7 cellular contexts compared by ENCODE assay signal in the genomic region with DNA sequence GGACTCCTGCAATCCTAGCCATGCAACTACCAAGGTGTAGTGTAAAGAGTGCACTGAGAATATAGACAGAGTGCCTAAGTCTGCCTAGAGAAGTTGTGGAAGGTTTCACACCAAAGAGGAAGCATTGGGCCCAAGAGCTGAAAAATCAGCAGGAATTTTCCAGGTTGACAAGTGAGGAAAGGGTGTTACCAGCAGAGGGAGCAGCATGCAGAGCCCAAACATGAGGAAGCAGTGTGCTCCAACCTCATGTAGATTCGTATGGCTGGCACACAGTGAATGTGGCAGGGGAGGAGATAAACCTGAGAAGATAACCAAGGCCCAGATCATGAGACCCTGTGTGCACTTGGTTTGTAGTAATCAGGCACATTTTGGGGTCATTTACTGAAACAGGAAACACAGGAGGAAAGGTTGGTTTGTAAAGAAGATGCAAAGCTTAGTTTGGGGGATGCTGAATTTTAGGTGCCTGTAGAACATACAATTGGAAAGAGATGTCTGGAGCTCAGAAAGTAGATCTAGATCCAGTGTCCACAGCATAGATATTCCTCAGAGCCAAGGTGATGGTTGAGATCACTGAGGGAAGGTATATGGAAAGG. TPM values are rescaled to one million over a fixed set of nuclear protein-coding genes. Genes with fewer than 3 reads are reported as not detected.
DNase-seq lines count a peak whose midpoint lies in the region; TF ChIP-seq lines count a peak whose summit lies in the region.

No MANE protein-coding gene starts in this region.

- no peak overlapping the region for H3K9ac ChIP-seq in mammary epithelial cell (ENCODE audit: insufficient read depth, low read length)

- BruUV-seq in mammary epithelial cell (replicated peaks; lab: Mats Ljungman, UMichigan), result no TSS peak

- 27% methylated on average over 1 of the region's 1 CpG for WGBS in mammary epithelial cell (ENCODE audit: low coverage, missing lambda C conversion rate)

- dilution Hi-C loops in mammary epithelial cell (cut with HindIII; ENCODE audit: low sequenced_read_pairs), result loop anchor here (5.0 kb wide), 1 partner anchor 38 kb away; no protein-coding TSS in a partner anchor

- H3K9me3 ChIP-seq in mammary epithelial cell (replicated peaks; ENCODE audit: insufficient read depth, low read length), result no peaks in the 10 kb centered on the region

- H3K36me3 ChIP-seq in mammary epithelial cell (ENCODE audit: insufficient read depth, low read length), result no peaks in the 10 kb centered on the region

- peak; percentile 71 to 86 for TF ChIP-seq CTCF in mammary epithelial cell (conservative IDR thresholded peaks at IDR 0.05 in 1 of 2, IDR thresholded peaks at IDR 0.05 in 1 of 2; ENCODE audit: extremely low read depth in 1 of 2, insufficient read depth in 1 of 2, low read depth in 1 of 2, low read length in 2 of 2)

- no peak overlapping the region for H2AFZ ChIP-seq in mammary epithelial cell (ENCODE audit: low read depth, low read length)

- no peak overlapping the region for H3K4me3 ChIP-seq in mammary epithelial cell (replicated peaks in 1 of 3; ENCODE audit: insufficient read depth in 1 of 3, low read depth in 2 of 3, low read length in 3 of 3)

- H3K79me2 ChIP-seq in mammary epithelial cell (ENCODE audit: insufficient read depth, low read length), result no peaks in the 10 kb centered on the region

- in situ Hi-C loops in mammary epithelial cell (cut with MboI; ENCODE audit: low sequenced_read_pairs in 2 of 2), result no loop called here

- intact Hi-C loops in mammary epithelial cell (cut with micrococcal nuclease), result loop anchor here (1.0 kb wide), 2 partner anchors 60 to 267 kb away; no protein-coding TSS in a partner anchor

- no peaks in the 10 kb centered on the region for H3K27me3 ChIP-seq in mammary epithelial cell (ENCODE audit: insufficient read depth, low read length)

- no peaks in the 10 kb centered on the region for H4K20me1 ChIP-seq in mammary epithelial cell (ENCODE audit: insufficient read depth, low read length)

- no peak overlapping the region for H3K27ac ChIP-seq in mammary epithelial cell (ENCODE audit: insufficient read depth, low read depth, low read length)

- no peaks in the 10 kb centered on the region for H3K4me1 ChIP-seq in mammary epithelial cell (ENCODE audit: insufficient read depth, low read length)

- CTCF ChIA-PET in mammary epithelial cell (lab: Charles Lee; ENCODE audit: low non-redundant PET), result interaction anchor here (0.5 to 1.3 kb wide), 2 partner anchors 60 to 92 kb away, joined by 5 to 6 read pairs; no protein-coding TSS in a partner anchor

- H3K4me2 ChIP-seq in mammary epithelial cell (ENCODE audit: insufficient read depth, low read depth, low read length), result no peak overlapping the region

- peak; percentile 41 for DNase-seq in GDM1 (lab: John Stamatoyannopoulos, UW)
- DNase-seq in LoVo (ENCODE audit: low spot score), result peak; percentile 13
- DNase-seq in SK-N-DZ (ENCODE audit: low spot score), result peak; percentile 82
- DNase-seq in mammary epithelial cell, result peak; percentile 41
- DNase-seq in islet precursor cell, result peak; percentile 73
- peak; percentile 49 for DNase-seq in stimulated activated CD4-positive, alpha-beta T cell treated with anti-CD3 and anti-CD28 coated beads, Interleukin-4, amount 100 ng/mL, for 24 hours
- no peak for DNase-seq in NCI-H1048 (lab: John Stamatoyannopoulos, UW)

RNA-seq across cellular contexts. Expression of a gene that starts 1.7 kb away (rescaled TPM):
- 1.9 and 3.7 TPM in 2 replicates for polyA plus RNA-seq in SK-N-DZ (2014; cell fraction: cytosol; rRNA removed)
- polyA plus RNA-seq in SK-N-DZ (2014; cell fraction: nucleus; rRNA removed), result 2.2 and 6.6 TPM in 2 replicates
- 1 to 10 TPM in 1 of 2 donors, under 1 TPM in 1; 0.83 to 2.0 TPM for total RNA-seq in mammary epithelial cell
- 0.53 TPM for polyA plus RNA-seq in mammary epithelial cell
- not detected for polyA minus RNA-seq in mammary epithelial cell

RNA-seq across cellular contexts. Expression of a gene that starts 20.2 kb away (rescaled TPM):
- polyA plus RNA-seq in SK-N-DZ (2014; cell fraction: cytosol; rRNA removed), result 122 and 127 TPM in 2 replicates
- polyA plus RNA-seq in SK-N-DZ (2014; cell fraction: nucleus; rRNA removed), result 113 and 127 TPM in 2 replicates
- total RNA-seq in mammary epithelial cell, result 10 to 100 TPM; 16.9 to 22.5 TPM
- 7.0 TPM for polyA plus RNA-seq in mammary epithelial cell
- 3.7 TPM for polyA minus RNA-seq in mammary epithelial cell

RNA-seq across cellular contexts. Expression of a gene that starts 34.7 kb away (rescaled TPM):
- 20.6 and 27.3 TPM in 2 replicates for polyA plus RNA-seq in SK-N-DZ (2014; cell fraction: cytosol; rRNA removed)
- 121 and 143 TPM in 2 replicates for polyA plus RNA-seq in SK-N-DZ (2014; cell fraction: nucleus; rRNA removed)
- 10 to 100 TPM in 1 of 2 donors, 1 to 10 TPM in 1; 9.3 to 20.8 TPM for total RNA-seq in mammary epithelial cell
- polyA plus RNA-seq in mammary epithelial cell, result 10.2 TPM
- 17.7 TPM for polyA minus RNA-seq in mammary epithelial cell

RNA-seq across cellular contexts. Expression of a gene that starts 42.1 kb away (rescaled TPM):
- polyA plus RNA-seq in SK-N-DZ (2014; cell fraction: cytosol; rRNA removed), result 53.2 and 57.3 TPM in 2 replicates
- 117 and 126 TPM in 2 replicates for polyA plus RNA-seq in SK-N-DZ (2014; cell fraction: nucleus; rRNA removed)
- 10 to 100 TPM; 70.5 to 76.2 TPM for total RNA-seq in mammary epithelial cell
- 79.1 TPM for polyA plus RNA-seq in mammary epithelial cell
- 22.9 TPM for polyA minus RNA-seq in mammary epithelial cell

RNA-seq across cellular contexts. Expression of a gene that starts 42.2 kb away (rescaled TPM):
- polyA plus RNA-seq in SK-N-DZ (2014; cell fraction: cytosol; rRNA removed), result 36.1 and 40.7 TPM in 2 replicates
- 35.2 and 39.5 TPM in 2 replicates for polyA plus RNA-seq in SK-N-DZ (2014; cell fraction: nucleus; rRNA removed)
- 10 to 100 TPM; 36.0 to 42.7 TPM for total RNA-seq in mammary epithelial cell
- 40.4 TPM for polyA plus RNA-seq in mammary epithelial cell
- 18.1 TPM for polyA minus RNA-seq in mammary epithelial cell
